In genomic region chr17:41511130-41511529, GRCh38 we compare ENCODE assay signal across 21 cellular contexts. TPM values are rescaled to one million over a fixed set of nuclear protein-coding genes. Genes with fewer than 3 reads are reported as not detected.
DNase-seq lines count a peak whose midpoint lies in the region; ATAC-seq and TF ChIP-seq lines count a peak whose summit lies in the region.
"Had no signal": no experiment of that assay in that cellular context is flagged by ENCODE, and none has a peak within 500 bp of the region (broad histone marks: within the 10 kb centered on the region; RNA-seq: fewer than 3 reads in every experiment).

No MANE protein-coding gene starts in this region.

- no peak for TF ChIP-seq POLR2A in spleen (IDR thresholded peaks at IDR 0.05)

- no peaks in the 10 kb centered on the region for H3K27me3 ChIP-seq in H7 (ENCODE audit: control insufficient read depth, insufficient read depth, low read length)
- no peaks in the 10 kb centered on the region for H3K27me3 ChIP-seq in lung (ENCODE audit: control insufficient read depth, insufficient read depth)
- no peaks in the 10 kb centered on the region for H3K27me3 ChIP-seq in CD4-positive, alpha-beta memory T cell (ENCODE audit: insufficient read depth, low read length)
- peaks cover 0 to 6% (median 0%) of the 10 kb centered on the region in 7 donors for H3K27me3 ChIP-seq in spleen (replicated peaks in 1 of 7)

- H3K36me3 ChIP-seq in H7 (replicated peaks; ENCODE audit: control insufficient read depth, insufficient read depth, low read length) (no peaks in the 10 kb centered on the region), lung (ENCODE audit: control insufficient read depth in 2 of 2, insufficient read depth in 2 of 2, low read length in 2 of 2) (no peaks in the 10 kb centered on the region), spleen (no peaks in the 10 kb centered on the region)
- no peaks in the 10 kb centered on the region for H3K36me3 ChIP-seq in CD4-positive, alpha-beta memory T cell (ENCODE audit: insufficient read depth, low read length)
- H3K36me3 ChIP-seq: left ventricle myocardium inferior had no signal

- POLR2A ChIA-PET in WTC11 (lab: Charles Lee): interaction anchor here (0.8 kb wide), 1 partner anchor 10 kb away, joined by 3 read pairs; no protein-coding TSS in a partner anchor
- POLR2A ChIA-PET in CD4-positive, alpha-beta memory T cell (lab: Charles Lee; ENCODE audit: partially characterized antibody): no interaction called here

- H3K27ac Mint-ChIP-seq in WTC11: no peak overlapping the region
- H3K27ac Mint-ChIP-seq in CD4-positive, alpha-beta memory T cell: no peak overlapping the region
- H3K27ac Mint-ChIP-seq: activated CD4-positive, alpha-beta T cell treated with anti-CD3 and anti-CD28 coated beads, Interleukin-2, amount 10 ng/mL, durations not matched to agents 24 days and 14 days; effector memory CD8-positive, alpha-beta T cell; IgD-negative memory B cell; T-helper 2 cell treated with Interferon-gamma antibody and Interleukin-4, amounts not matched to agents 5 μg/mL and 100 μg/mL, for 36 hours had no signal

- CTCF ChIA-PET in WTC11 (lab: Charles Lee): interaction anchor here (1.0 to 15.4 kb wide), 4 partner anchors 18 to 188 kb away, joined by 3 to 116 read pairs (median 6); partner anchors contain the start of gene KRT19
- CTCF ChIA-PET in CD4-positive, alpha-beta memory T cell (lab: Charles Lee; ENCODE audit: partially characterized antibody): no interaction called here

- H3K27me3 Mint-ChIP-seq in WTC11 (ENCODE audit: low read depth): no peaks in the 10 kb centered on the region; the same call in 1 of the 2 replicates
- H3K27me3 Mint-ChIP-seq in CD4-positive, alpha-beta memory T cell: peaks cover 0 to 2% of the 10 kb centered on the region in 2 donors

- DNase-seq in H7 (peak; percentile 83), NCI-H69 (lab: John Stamatoyannopoulos, UW) (peak; percentile 66), WTC11 (ENCODE audit: low spot score) (no peak), lung (ENCODE audit: low spot score) (no peak), retina (no peak), spleen (no peak)
- no peak for DNase-seq in CD4-positive, alpha-beta memory T cell
- DNase-seq: activated CD4-positive, alpha-beta T cell treated with anti-CD3 and anti-CD28 coated beads, Interleukin-2, amount 10 ng/mL, durations not matched to agents 24 days and 14 days; activated naive CD4-positive, alpha-beta T cell; CD8-positive, alpha-beta memory T cell; effector memory CD8-positive, alpha-beta T cell; left ventricle myocardium inferior; NCI-H2171 treated with DMSO at 0.1 percent for 48 hours; SIG-M5 had no signal

- peaks cover 22% of the 10 kb centered on the region for H3K4me1 Mint-ChIP-seq in WTC11
- no peaks in the 10 kb centered on the region for H3K4me1 Mint-ChIP-seq in CD4-positive, alpha-beta memory T cell
- H3K4me1 Mint-ChIP-seq: activated CD4-positive, alpha-beta T cell treated with anti-CD3 and anti-CD28 coated beads, Interleukin-2, amount 10 ng/mL, durations not matched to agents 24 days and 14 days; CD8-positive, alpha-beta memory T cell; central memory CD8-positive, alpha-beta T cell; IgD-negative memory B cell had no signal

- H3K4me3 ChIP-seq in H7 (ENCODE audit: insufficient read depth, low read depth, low read length) (no peak overlapping the region), lung (no peak overlapping the region), spleen (no peak overlapping the region)
- no peak overlapping the region for H3K4me3 ChIP-seq in CD4-positive, alpha-beta memory T cell (ENCODE audit: low read length in 2 of 2)
- H3K4me3 ChIP-seq: left ventricle myocardium inferior had no signal

- H3K9me3 ChIP-seq in lung (ENCODE audit: control insufficient read depth in 2 of 2, insufficient read depth in 1 of 2, low read length in 1 of 2) (no peaks in the 10 kb centered on the region), spleen (no peaks in the 10 kb centered on the region)
- H3K9me3 ChIP-seq in CD4-positive, alpha-beta memory T cell (ENCODE audit: control insufficient read depth in 1 of 2, low read length in 2 of 2): no peaks in the 10 kb centered on the region
- H3K9me3 ChIP-seq: left ventricle myocardium inferior had no signal

- H3K9me3 Mint-ChIP-seq in WTC11: no peaks in the 10 kb centered on the region
- H3K9me3 Mint-ChIP-seq in CD4-positive, alpha-beta memory T cell: no peaks in the 10 kb centered on the region
- H3K9me3 Mint-ChIP-seq: activated CD4-positive, alpha-beta T cell treated with anti-CD3 and anti-CD28 coated beads, Interleukin-2, amount 10 ng/mL, durations not matched to agents 24 days and 14 days; CD8-positive, alpha-beta memory T cell; central memory CD8-positive, alpha-beta T cell; effector memory CD8-positive, alpha-beta T cell; IgD-negative memory B cell; T-helper 2 cell treated with Interferon-gamma antibody and Interleukin-4, amounts not matched to agents 5 μg/mL and 100 μg/mL, for 36 hours had no signal

- H3K4me3 Mint-ChIP-seq in WTC11: no peak overlapping the region
- H3K4me3 Mint-ChIP-seq in CD4-positive, alpha-beta memory T cell: no peak overlapping the region
- H3K4me3 Mint-ChIP-seq: activated CD4-positive, alpha-beta T cell treated with anti-CD3 and anti-CD28 coated beads, Interleukin-2, amount 10 ng/mL, durations not matched to agents 24 days and 14 days; central memory CD8-positive, alpha-beta T cell; effector memory CD8-positive, alpha-beta T cell; IgD-negative memory B cell; T-helper 2 cell treated with Interferon-gamma antibody and Interleukin-4, amounts not matched to agents 5 μg/mL and 100 μg/mL, for 36 hours had no signal

- TF ChIP-seq CTCF in WTC11 (IDR thresholded peaks at IDR 0.05) (no peak), lung (IDR thresholded peaks at IDR 0.05; ENCODE audit: control extremely low read depth, extremely low read depth) (no peak), spleen (IDR thresholded peaks at IDR 0.05 in 8 of 11, conservative IDR thresholded peaks at IDR 0.05 in 3 of 11) (no peak)

- intact Hi-C loops in CD4-positive, alpha-beta memory T cell (cut with micrococcal nuclease): no loop called here
- intact Hi-C loops in spleen (cut with DNase I; ENCODE audit: low total_unique reads): no loop called here

- ATAC-seq in WTC11 (peak; percentile 80), lung (ENCODE audit: insufficient read depth, low FRiP score) (peak; percentile 31), HG03108 (IDR thresholded peaks at IDR 0.05; ENCODE audit: unreplicated experiment) (no peak)
- ATAC-seq: effector memory CD8-positive, alpha-beta T cell had no signal

- H3K27ac ChIP-seq in lung (ENCODE audit: low read depth in 1 of 2, low read length in 1 of 2) (peak overlapping the region in 1 of 2 donors; percentile 28), spleen (no peak overlapping the region)
- H3K27ac ChIP-seq in CD4-positive, alpha-beta memory T cell (ENCODE audit: low read depth, low read length): no peak overlapping the region
- H3K27ac ChIP-seq: left ventricle myocardium inferior had no signal

- no peaks in the 10 kb centered on the region for H3K4me1 ChIP-seq in lung (ENCODE audit: control insufficient read depth in 2 of 2, insufficient read depth in 2 of 2, low read length in 2 of 2)
- no peaks in the 10 kb centered on the region for H3K4me1 ChIP-seq in CD4-positive, alpha-beta memory T cell (ENCODE audit: insufficient read depth, low read length)
- H3K4me1 ChIP-seq in spleen: peaks cover 0 to 8% (median 3%) of the 10 kb centered on the region in 6 donors
- H3K4me1 ChIP-seq: left ventricle myocardium inferior had no signal

- no peaks in the 10 kb centered on the region for H3K36me3 Mint-ChIP-seq in WTC11
- H3K36me3 Mint-ChIP-seq in CD4-positive, alpha-beta memory T cell: no peaks in the 10 kb centered on the region
- H3K36me3 Mint-ChIP-seq: IgD-negative memory B cell had no signal

- 59 to 62% methylated on average over 4 of the region's 4 CpGs for WGBS in lung, 2 donors
- WGBS in spleen, 5 donors: 82 to 89% (median 85%) methylated on average over 4 of the region's 4 CpGs; no CpG with 5 or more reads in 1 of the 5 donors

TF ChIP-seq in WTC11, 78 proteins besides CTCF, POLR2A, EP300 and RAD21 (continues in another document):
- TF ChIP-seq JUN (CRISPR knock-in tag; IDR thresholded peaks at IDR 0.05): no peak

RNA-seq across cellular contexts. Expression of gene KRT13, which starts 5.7 kb away (rescaled TPM):
- not detected in 2 replicates for total RNA-seq in H7 (2014; rRNA removed; shearing (Covaris generic))
- total RNA-seq in WTC11 (2021) (not detected in 3 replicates), lung (10 to 100 TPM in 1 of 2 donors, 1 to 10 TPM in 1; 7.9 to 11.6 TPM), spleen (not detected)
- polyA plus RNA-seq in lung (10 to 100 TPM in 1 of 2 donors, 1 to 10 TPM in 1; 4.0 to 16.1 TPM), spleen (10 to 100 TPM in 1 of 3 donors, 1 to 10 TPM in 2; 1.6 to 26.4 (median 3.8) TPM)
- not detected for total RNA-seq in CD4-positive, alpha-beta memory T cell
- polyA plus RNA-seq in CD4-positive, alpha-beta memory T cell: not detected
- total RNA-seq: activated CD4-positive, alpha-beta T cell treated with anti-CD3 and anti-CD28 coated beads, Interleukin-2, amount 10 ng/mL, durations not matched to agents 24 days and 14 days; CD8-positive, alpha-beta memory T cell; G401; left ventricle myocardium inferior; myocyte; osteoblast had no signal
- polyA plus RNA-seq: CD8-positive, alpha-beta memory T cell; IgD-negative memory B cell had no signal

RNA-seq across cellular contexts. Expression of gene KRT15, which starts 7.6 kb away (rescaled TPM):
- 0.52 and 0.59 TPM in 2 replicates for total RNA-seq in H7 (2014; rRNA removed; shearing (Covaris generic))
- 0.34 to 0.55 TPM (median 0.37 TPM) in 3 replicates for total RNA-seq in WTC11 (2021)
- total RNA-seq in lung: 10 to 100 TPM; 20.4 to 51.7 TPM
- polyA plus RNA-seq in lung: 10 to 100 TPM; 15.2 to 33.6 TPM
- total RNA-seq in CD4-positive, alpha-beta memory T cell: not detected
- not detected for polyA plus RNA-seq in CD4-positive, alpha-beta memory T cell
- not detected for total RNA-seq in spleen
- polyA plus RNA-seq in spleen: 1 to 10 TPM in 1 of 3 donors, under 1 TPM in 2; 0.07 to 1.3 (median 0.11) TPM
- total RNA-seq: activated CD4-positive, alpha-beta T cell treated with anti-CD3 and anti-CD28 coated beads, Interleukin-2, amount 10 ng/mL, durations not matched to agents 24 days and 14 days; CD8-positive, alpha-beta memory T cell; G401; left ventricle myocardium inferior; myocyte had no signal
- polyA plus RNA-seq: CD8-positive, alpha-beta memory T cell; IgD-negative memory B cell had no signal

RNA-seq across cellular contexts. Expression of gene KRT19, which starts 17.0 kb away (rescaled TPM):
- 44.9 and 116 TPM in 2 replicates for total RNA-seq in H7 (2014; rRNA removed; shearing (Covaris generic))
- total RNA-seq in WTC11 (2021) (110 to 130 TPM (median 124 TPM) in 3 replicates), lung (100 to 1,000 TPM; 495 to 770 TPM), spleen (1 to 10 TPM in 3 of 7 donors, under 1 TPM in 3, not detected in 1; 0.44 to 2.8 (median 0.83) TPM)
- polyA plus RNA-seq in lung (100 to 1,000 TPM; 637 to 811 TPM), spleen (1 to 10 TPM in 2 of 3 donors, under 1 TPM in 1; 0.20 to 3.9 (median 1.9) TPM)
- total RNA-seq in CD4-positive, alpha-beta memory T cell: not detected
- polyA plus RNA-seq in CD4-positive, alpha-beta memory T cell: not detected
- total RNA-seq: activated CD4-positive, alpha-beta T cell treated with anti-CD3 and anti-CD28 coated beads, Interleukin-2, amount 10 ng/mL, durations not matched to agents 24 days and 14 days; CD8-positive, alpha-beta memory T cell; G401; myocyte had no signal
- polyA plus RNA-seq: CD8-positive, alpha-beta memory T cell; IgD-negative memory B cell had no signal

RNA-seq across cellular contexts. Expression of gene KRT36, which starts 21.4 kb away (rescaled TPM):
- not detected in 2 replicates for total RNA-seq in H7 (2014; rRNA removed; shearing (Covaris generic))
- total RNA-seq in WTC11 (2021) (not detected in 3 replicates), lung (not detected), spleen (1 to 10 TPM in 2 of 7 donors, under 1 TPM in 4, not detected in 1; 0.27 to 2.7 (median 0.44) TPM)
- polyA plus RNA-seq in lung (under 1 TPM in 1 of 2 donors, not detected in 1; 0.02 TPM), spleen (under 1 TPM; 0.20 to 0.51 (median 0.22) TPM)
- not detected for total RNA-seq in CD4-positive, alpha-beta memory T cell
- not detected for polyA plus RNA-seq in CD4-positive, alpha-beta memory T cell
- total RNA-seq: activated CD4-positive, alpha-beta T cell treated with anti-CD3 and anti-CD28 coated beads, Interleukin-2, amount 10 ng/mL, durations not matched to agents 24 days and 14 days; CD8-positive, alpha-beta memory T cell; G401; left ventricle myocardium inferior; myocyte had no signal
- polyA plus RNA-seq: CD8-positive, alpha-beta memory T cell; IgD-negative memory B cell had no signal

RNA-seq across cellular contexts. Expression of gene KRT35, which starts 30.2 kb away (rescaled TPM):
- not detected in 2 replicates for total RNA-seq in H7 (2014; rRNA removed; shearing (Covaris generic))
- total RNA-seq in WTC11 (2021): not detected in 3 replicates
- not detected for total RNA-seq in lung
- polyA plus RNA-seq in lung: not detected
- total RNA-seq in CD4-positive, alpha-beta memory T cell: not detected
- not detected for polyA plus RNA-seq in CD4-positive, alpha-beta memory T cell
- under 1 TPM in 1 of 7 donors, not detected in 6; 0.19 TPM for total RNA-seq in spleen
- polyA plus RNA-seq in spleen: under 1 TPM in 1 of 3 donors, not detected in 2; 0.19 TPM
- total RNA-seq: activated CD4-positive, alpha-beta T cell treated with anti-CD3 and anti-CD28 coated beads, Interleukin-2, amount 10 ng/mL, durations not matched to agents 24 days and 14 days; CD8-positive, alpha-beta memory T cell; G401; left ventricle myocardium inferior; myocyte; osteoblast had no signal
- polyA plus RNA-seq: CD8-positive, alpha-beta memory T cell; IgD-negative memory B cell had no signal

Comparison
In these comparisons a context has a peak if more than half of its experiments do, and no peak if none do; other contexts are left out.
1. DNase-seq: peak in H7 (single experiment) and NCI-H69 (single experiment); none in WTC11 (single experiment), lung (single experiment), CD4-positive, alpha-beta memory T cell (0 of 5), retina (single experiment) and spleen (single experiment).
2. RNA of gene KRT15, which starts 7.6 kb away (total RNA-seq): 20.4 to 51.7 TPM in lung; 0.52 to 0.59 TPM in H7, 0.34 to 0.55 TPM in WTC11, not detected in CD4-positive, alpha-beta memory T cell and not detected in spleen; every median in the first group is over 10 times any median in the second.
3. RNA of gene KRT19, which starts 17.0 kb away (total RNA-seq): 495 to 770 TPM in lung, 44.9 to 116 TPM in H7 and 110 to 130 TPM in WTC11; 0.44 to 2.8 TPM in spleen and not detected in CD4-positive, alpha-beta memory T cell; every median in the first group is over 10 times any median in the second.